ENCODE assay signal across 15 cellular contexts in genomic region chr4:78829296-78829695, GRCh38. TPM values are rescaled to one million over a fixed set of nuclear protein-coding genes. Genes with fewer than 3 reads are reported as not detected.
DNase-seq lines count a peak whose midpoint lies in the region; TF ChIP-seq lines count a peak whose summit lies in the region.
"Had no signal": no experiment of that assay in that cellular context is flagged by ENCODE, and none has a peak within 500 bp of the region (broad histone marks: within the 10 kb centered on the region; RNA-seq: fewer than 3 reads in every experiment).

No MANE protein-coding gene starts in this region.

- TF ChIP-seq CTCF in choroid plexus epithelial cell (conservative IDR thresholded peaks at IDR 0.05; ENCODE audit: low read depth, low read length) (no peak), foreskin fibroblast (IDR thresholded peaks at IDR 0.05; ENCODE audit: low read depth, low read length) (no peak), hepatocyte (IDR thresholded peaks at IDR 0.05; ENCODE audit: poor library complexity) (no peak), BE2C (IDR thresholded peaks at IDR 0.05; ENCODE audit: low read depth, low read length) (no peak)

- H3K9me3 ChIP-seq in hepatocyte (ENCODE audit: low read depth) (peaks cover 3% of the 10 kb centered on the region), BE2C (no peaks in the 10 kb centered on the region)

- no peak overlapping the region for H3K27ac ChIP-seq in hepatocyte
- H3K27ac ChIP-seq: 22Rv1 had no signal

- H3K36me3 ChIP-seq in hepatocyte (replicated peaks; ENCODE audit: insufficient read depth, low read depth) = no peaks in the 10 kb centered on the region
- peaks cover 4% of the 10 kb centered on the region for H3K36me3 ChIP-seq in BE2C

- CTCF ChIA-PET in activated naive CD4-positive, alpha-beta T cell treated with anti-CD3 and anti-CD28 coated beads for 36 hours (lab: Charles Lee) = interaction anchor here (0.6 to 1.0 kb wide), 2 partner anchors 8 to 45 kb away, joined by 3 read pairs; no protein-coding TSS in a partner anchor

- H4K20me1 ChIP-seq in hepatocyte (ENCODE audit: insufficient read depth, poor library complexity, severe bottlenecking) = peaks cover 6% of the 10 kb centered on the region

- no peak for DNase-seq in activated naive CD4-positive, alpha-beta T cell treated with anti-CD3 and anti-CD28 coated beads for 36 hours
- peak; percentile 14 for DNase-seq in choroid plexus epithelial cell (ENCODE audit: low read depth)
- DNase-seq in foreskin fibroblast = peak; percentile 1 to 18
- DNase-seq in stromal cell of bone marrow (ENCODE audit: low read depth) = peak; percentile 40
- no peak for DNase-seq in activated CD8-positive, alpha-beta memory T cell treated with anti-CD3 and anti-CD28 coated beads for 24 hours
- DNase-seq in hepatocyte (ENCODE audit: low spot score) = no peak
- DNase-seq in BE2C = no peak
- DNase-seq: Calu3; CD4-positive, CD25-positive, alpha-beta regulatory T cell; Kasumi-1; NCI-H187 treated with DMSO at 0.1 percent for 48 hours; NCI-H446; PC-3 had no signal

- peaks cover 31% of the 10 kb centered on the region for H3K79me2 ChIP-seq in hepatocyte

- H2AFZ ChIP-seq in hepatocyte = no peak overlapping the region

- intact Hi-C loops in activated naive CD4-positive, alpha-beta T cell treated with anti-CD3 and anti-CD28 coated beads for 36 hours (cut with micrococcal nuclease) = no loop called here

- peaks cover 12% of the 10 kb centered on the region for H3K36me3 Mint-ChIP-seq in activated naive CD4-positive, alpha-beta T cell treated with anti-CD3 and anti-CD28 coated beads, Interleukin-2, amount 50 U/mL, for 24 hours
- H3K36me3 Mint-ChIP-seq in activated naive CD4-positive, alpha-beta T cell treated with anti-CD3 and anti-CD28 coated beads for 36 hours (ENCODE audit: low read depth) = peaks cover 21% of the 10 kb centered on the region

- no peaks in the 10 kb centered on the region for H3K9me2 ChIP-seq in hepatocyte (replicated peaks; ENCODE audit: insufficient read depth)

- H3K4me3 ChIP-seq in choroid plexus epithelial cell (ENCODE audit: low read depth, low read length) (no peak overlapping the region), foreskin fibroblast (ENCODE audit: low read depth in 1 of 2, low read length in 2 of 2) (no peak overlapping the region), hepatocyte (no peak overlapping the region), BE2C (ENCODE audit: low read depth, low read length) (no peak overlapping the region)

- H3K4me1 ChIP-seq in hepatocyte (ENCODE audit: insufficient read depth) (no peaks in the 10 kb centered on the region), BE2C (peaks cover 7% of the 10 kb centered on the region)

- no peaks in the 10 kb centered on the region for H3K27me3 ChIP-seq in hepatocyte
- H3K27me3 ChIP-seq in BE2C = no peaks in the 10 kb centered on the region

- peak overlapping the region; percentile 70 for H3K27ac Mint-ChIP-seq in activated naive CD4-positive, alpha-beta T cell treated with anti-CD3 and anti-CD28 coated beads, Interleukin-2, amount 50 U/mL, for 24 hours
- H3K27ac Mint-ChIP-seq in activated naive CD4-positive, alpha-beta T cell treated with anti-CD3 and anti-CD28 coated beads for 36 hours = no peak overlapping the region
- H3K27ac Mint-ChIP-seq: CD4-positive, CD25-positive, alpha-beta regulatory T cell had no signal

- H3K9me3 Mint-ChIP-seq in activated naive CD4-positive, alpha-beta T cell treated with anti-CD3 and anti-CD28 coated beads, Interleukin-2, amount 50 U/mL, for 24 hours = no peaks in the 10 kb centered on the region
- H3K9me3 Mint-ChIP-seq in activated naive CD4-positive, alpha-beta T cell treated with anti-CD3 and anti-CD28 coated beads for 36 hours = no peaks in the 10 kb centered on the region

- no peak overlapping the region for H3K4me2 ChIP-seq in hepatocyte

- no peak overlapping the region for H3K4me3 Mint-ChIP-seq in activated naive CD4-positive, alpha-beta T cell treated with anti-CD3 and anti-CD28 coated beads, Interleukin-2, amount 50 U/mL, for 24 hours
- no peak overlapping the region for H3K4me3 Mint-ChIP-seq in activated naive CD4-positive, alpha-beta T cell treated with anti-CD3 and anti-CD28 coated beads for 36 hours
- H3K4me3 Mint-ChIP-seq: CD4-positive, CD25-positive, alpha-beta regulatory T cell had no signal

- H3K27me3 Mint-ChIP-seq in activated naive CD4-positive, alpha-beta T cell treated with anti-CD3 and anti-CD28 coated beads, Interleukin-2, amount 50 U/mL, for 24 hours = no peaks in the 10 kb centered on the region
- H3K27me3 Mint-ChIP-seq in activated naive CD4-positive, alpha-beta T cell treated with anti-CD3 and anti-CD28 coated beads for 36 hours (ENCODE audit: low read depth) = no peaks in the 10 kb centered on the region
- H3K27me3 Mint-ChIP-seq: CD4-positive, CD25-positive, alpha-beta regulatory T cell had no signal

- H3K4me1 Mint-ChIP-seq in activated naive CD4-positive, alpha-beta T cell treated with anti-CD3 and anti-CD28 coated beads, Interleukin-2, amount 50 U/mL, for 24 hours = peaks cover 5% of the 10 kb centered on the region
- H3K4me1 Mint-ChIP-seq in activated naive CD4-positive, alpha-beta T cell treated with anti-CD3 and anti-CD28 coated beads for 36 hours (ENCODE audit: low read depth) = peaks cover 5% of the 10 kb centered on the region

RNA-seq across cellular contexts. Expression of gene BMP2K, which starts 53.1 kb away (rescaled TPM):
- total RNA-seq in activated naive CD4-positive, alpha-beta T cell treated with anti-CD3 and anti-CD28 coated beads for 36 hours = 10 to 100 TPM; 12.7 to 14.5 TPM
- 92.5 and 96.5 TPM in 2 replicates for total RNA-seq in hepatocyte
- 27.3 and 27.9 TPM in 2 replicates for polyA plus RNA-seq in hepatocyte
- 2.8 TPM for polyA plus RNA-seq in BE2C (2012; ENCODE audit: insufficient read depth, insufficient read length, low read depth)

Comparison
In these comparisons a context has a peak if more than half of its experiments do, and no peak if none do; other contexts are left out.
1. DNase-seq: peak in choroid plexus epithelial cell (single experiment), foreskin fibroblast (2 of 2) and stromal cell of bone marrow (single experiment); none in activated naive CD4-positive, alpha-beta T cell treated with anti-CD3 and anti-CD28 coated beads for 36 hours (single experiment), activated CD8-positive, alpha-beta memory T cell treated with anti-CD3 and anti-CD28 coated beads for 24 hours (single experiment), hepatocyte (single experiment) and BE2C (single experiment).